Comparison of ENCODE assay signal across 11 cellular contexts in genomic region chr17:5225668-5226457, GRCh38.
DNase-seq lines count a peak whose midpoint lies in the region; ATAC-seq and TF ChIP-seq lines count a peak whose summit lies in the region.
"Had no signal": no experiment of that assay in that cellular context is flagged by ENCODE, and none has a peak within 500 bp of the region (broad histone marks: within the 10 kb centered on the region; RNA-seq: fewer than 3 reads in every experiment).

No MANE protein-coding gene starts in this region.

- H3K9me3 ChIP-seq in DOHH2 (ENCODE audit: control insufficient read depth, insufficient read depth, low read length), result no peaks in the 10 kb centered on the region

- no peak for TF ChIP-seq CTCF in DOHH2 (IDR thresholded peaks at IDR 0.05; ENCODE audit: low read depth, low read length, poor library complexity, severe bottlenecking)
- TF ChIP-seq CTCF in GM20000 (IDR thresholded peaks at IDR 0.05; ENCODE audit: extremely low read depth, missing control alignments), result no peak

- H4K20me1 ChIP-seq in DOHH2 (ENCODE audit: control insufficient read depth, insufficient read depth, low read depth, low read length), result no peaks in the 10 kb centered on the region

- H3K4me3 ChIP-seq in DOHH2 (ENCODE audit: low read length), result peak overlapping the region; percentile 67

- H3K9me3 Mint-ChIP-seq in memory B cell, result no peaks in the 10 kb centered on the region

- H3K27ac Mint-ChIP-seq in memory B cell, result peak overlapping the region; percentile 94

- H3K9me2 ChIP-seq in DOHH2 (replicated peaks; ENCODE audit: control insufficient read depth, low read length), result no peaks in the 10 kb centered on the region

- DNase-seq in GM20000 (ENCODE audit: low spot score), result peak; percentile 29
- peak; percentile 16 to 83 for DNase-seq in NOMO-1 (lab: John Stamatoyannopoulos, UW; ENCODE audit: unreplicated experiment in 2 of 2)
- no peak for DNase-seq in memory B cell (ENCODE audit: low spot score in 2 of 2)
- no peak for DNase-seq in T1000 (lab: John Stamatoyannopoulos, UW)
- no peak for DNase-seq in iPS-NIHi7 (ENCODE audit: extremely low spot score)
- DNase-seq in midbrain (lab: John Stamatoyannopoulos, UW), result no peak
- no peak for DNase-seq in D341Med (ENCODE audit: low spot score)
- DNase-seq: NCI-H510A treated with DMSO at 0.1 percent for 48 hours, T-helper 2 cell had no signal

- no peaks in the 10 kb centered on the region for H3K27me3 ChIP-seq in DOHH2 (ENCODE audit: control insufficient read depth, low read length)

- peaks cover 69% of the 10 kb centered on the region for H3K4me1 Mint-ChIP-seq in memory B cell

- peak overlapping the region; percentile 86 for H3K4me3 Mint-ChIP-seq in memory B cell

- H3K4me1 ChIP-seq in DOHH2 (ENCODE audit: control insufficient read depth, low read length), result peaks cover 99% of the 10 kb centered on the region

- peaks cover 2% of the 10 kb centered on the region for H3K79me2 ChIP-seq in DOHH2 (ENCODE audit: control insufficient read depth, low read length)

- ATAC-seq in memory B cell (ENCODE audit: low read depth), result peak; percentile 49

- peak overlapping the region; percentile 79 for H3K4me2 ChIP-seq in DOHH2 (ENCODE audit: low read length)

- H3F3A ChIP-seq in DOHH2 (ENCODE audit: control insufficient read depth, insufficient read depth), result peaks cover 44% of the 10 kb centered on the region

- peaks cover 2% of the 10 kb centered on the region for H3K36me3 ChIP-seq in DOHH2 (ENCODE audit: control insufficient read depth, low read length)

- peak overlapping the region; percentile 86 for H3K27ac ChIP-seq in DOHH2 (ENCODE audit: low read depth, low read length)
- H3K27ac ChIP-seq: C4-2B had no signal

- H3K36me3 Mint-ChIP-seq in memory B cell, result peaks cover 42% of the 10 kb centered on the region

- no peaks in the 10 kb centered on the region for H3K27me3 Mint-ChIP-seq in memory B cell

Comparison
In these comparisons a context has a peak if more than half of its experiments do, and no peak if none do; other contexts are left out.
1. DNase-seq: peak in GM20000 (single experiment) and NOMO-1 (2 of 2); none in memory B cell (0 of 2), T1000 (single experiment), iPS-NIHi7 (single experiment), midbrain (single experiment) and D341Med (single experiment).